1 cellular context compared by ENCODE assay signal in the genomic region with DNA sequence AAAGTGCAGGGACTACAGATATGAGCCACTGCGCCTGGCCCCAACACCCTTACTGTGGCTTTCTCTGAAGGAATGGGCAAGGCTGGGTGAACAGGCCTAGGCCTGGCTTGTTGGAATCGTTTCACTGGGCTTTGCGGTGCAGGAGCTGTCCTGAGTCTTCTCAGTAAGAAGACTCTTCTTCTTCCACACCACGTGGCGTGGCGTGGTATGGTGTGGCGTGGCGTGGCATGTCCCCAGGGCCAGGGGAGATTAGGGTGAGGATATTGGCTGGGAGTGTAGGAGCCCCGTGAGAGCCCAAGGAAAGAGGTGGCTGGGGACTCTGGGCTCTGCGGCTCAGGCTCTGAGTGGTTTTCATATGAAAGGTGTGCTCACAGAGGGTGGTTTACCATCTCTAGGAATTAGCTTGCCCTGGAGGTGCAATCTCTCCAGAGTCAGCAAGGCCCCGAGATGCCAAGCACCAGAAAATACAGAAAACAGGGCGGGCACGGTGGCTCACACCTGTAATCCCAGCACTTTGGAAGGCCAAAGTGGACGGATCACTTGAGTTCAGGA.
TF ChIP-seq lines count a peak whose summit lies in the region.

No MANE protein-coding gene starts in this region.

TF ChIP-seq in WTC11, 78 proteins besides CTCF, POLR2A, EP300 and RAD21 (continued from another document):
- TF ChIP-seq, protein P1, sequence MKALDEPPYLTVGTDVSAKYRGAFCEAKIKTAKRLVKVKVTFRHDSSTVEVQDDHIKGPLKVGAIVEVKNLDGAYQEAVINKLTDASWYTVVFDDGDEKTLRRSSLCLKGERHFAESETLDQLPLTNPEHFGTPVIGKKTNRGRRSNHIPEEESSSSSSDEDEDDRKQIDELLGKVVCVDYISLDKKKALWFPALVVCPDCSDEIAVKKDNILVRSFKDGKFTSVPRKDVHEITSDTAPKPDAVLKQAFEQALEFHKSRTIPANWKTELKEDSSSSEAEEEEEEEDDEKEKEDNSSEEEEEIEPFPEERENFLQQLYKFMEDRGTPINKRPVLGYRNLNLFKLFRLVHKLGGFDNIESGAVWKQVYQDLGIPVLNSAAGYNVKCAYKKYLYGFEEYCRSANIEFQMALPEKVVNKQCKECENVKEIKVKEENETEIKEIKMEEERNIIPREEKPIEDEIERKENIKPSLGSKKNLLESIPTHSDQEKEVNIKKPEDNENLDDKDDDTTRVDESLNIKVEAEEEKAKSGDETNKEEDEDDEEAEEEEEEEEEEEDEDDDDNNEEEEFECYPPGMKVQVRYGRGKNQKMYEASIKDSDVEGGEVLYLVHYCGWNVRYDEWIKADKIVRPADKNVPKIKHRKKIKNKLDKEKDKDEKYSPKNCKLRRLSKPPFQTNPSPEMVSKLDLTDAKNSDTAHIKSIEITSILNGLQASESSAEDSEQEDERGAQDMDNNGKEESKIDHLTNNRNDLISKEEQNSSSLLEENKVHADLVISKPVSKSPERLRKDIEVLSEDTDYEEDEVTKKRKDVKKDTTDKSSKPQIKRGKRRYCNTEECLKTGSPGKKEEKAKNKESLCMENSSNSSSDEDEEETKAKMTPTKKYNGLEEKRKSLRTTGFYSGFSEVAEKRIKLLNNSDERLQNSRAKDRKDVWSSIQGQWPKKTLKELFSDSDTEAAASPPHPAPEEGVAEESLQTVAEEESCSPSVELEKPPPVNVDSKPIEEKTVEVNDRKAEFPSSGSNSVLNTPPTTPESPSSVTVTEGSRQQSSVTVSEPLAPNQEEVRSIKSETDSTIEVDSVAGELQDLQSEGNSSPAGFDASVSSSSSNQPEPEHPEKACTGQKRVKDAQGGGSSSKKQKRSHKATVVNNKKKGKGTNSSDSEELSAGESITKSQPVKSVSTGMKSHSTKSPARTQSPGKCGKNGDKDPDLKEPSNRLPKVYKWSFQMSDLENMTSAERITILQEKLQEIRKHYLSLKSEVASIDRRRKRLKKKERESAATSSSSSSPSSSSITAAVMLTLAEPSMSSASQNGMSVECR (CRISPR knock-in tag; IDR thresholded peaks at IDR 0.05; ENCODE audit: borderline replicate concordance) = no peak
- TF ChIP-seq, protein P2, sequence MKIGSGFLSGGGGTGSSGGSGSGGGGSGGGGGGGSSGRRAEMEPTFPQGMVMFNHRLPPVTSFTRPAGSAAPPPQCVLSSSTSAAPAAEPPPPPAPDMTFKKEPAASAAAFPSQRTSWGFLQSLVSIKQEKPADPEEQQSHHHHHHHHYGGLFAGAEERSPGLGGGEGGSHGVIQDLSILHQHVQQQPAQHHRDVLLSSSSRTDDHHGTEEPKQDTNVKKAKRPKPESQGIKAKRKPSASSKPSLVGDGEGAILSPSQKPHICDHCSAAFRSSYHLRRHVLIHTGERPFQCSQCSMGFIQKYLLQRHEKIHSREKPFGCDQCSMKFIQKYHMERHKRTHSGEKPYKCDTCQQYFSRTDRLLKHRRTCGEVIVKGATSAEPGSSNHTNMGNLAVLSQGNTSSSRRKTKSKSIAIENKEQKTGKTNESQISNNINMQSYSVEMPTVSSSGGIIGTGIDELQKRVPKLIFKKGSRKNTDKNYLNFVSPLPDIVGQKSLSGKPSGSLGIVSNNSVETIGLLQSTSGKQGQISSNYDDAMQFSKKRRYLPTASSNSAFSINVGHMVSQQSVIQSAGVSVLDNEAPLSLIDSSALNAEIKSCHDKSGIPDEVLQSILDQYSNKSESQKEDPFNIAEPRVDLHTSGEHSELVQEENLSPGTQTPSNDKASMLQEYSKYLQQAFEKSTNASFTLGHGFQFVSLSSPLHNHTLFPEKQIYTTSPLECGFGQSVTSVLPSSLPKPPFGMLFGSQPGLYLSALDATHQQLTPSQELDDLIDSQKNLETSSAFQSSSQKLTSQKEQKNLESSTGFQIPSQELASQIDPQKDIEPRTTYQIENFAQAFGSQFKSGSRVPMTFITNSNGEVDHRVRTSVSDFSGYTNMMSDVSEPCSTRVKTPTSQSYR (CRISPR knock-in tag; IDR thresholded peaks at IDR 0.05) = no peak
- TF ChIP-seq, protein P3, sequence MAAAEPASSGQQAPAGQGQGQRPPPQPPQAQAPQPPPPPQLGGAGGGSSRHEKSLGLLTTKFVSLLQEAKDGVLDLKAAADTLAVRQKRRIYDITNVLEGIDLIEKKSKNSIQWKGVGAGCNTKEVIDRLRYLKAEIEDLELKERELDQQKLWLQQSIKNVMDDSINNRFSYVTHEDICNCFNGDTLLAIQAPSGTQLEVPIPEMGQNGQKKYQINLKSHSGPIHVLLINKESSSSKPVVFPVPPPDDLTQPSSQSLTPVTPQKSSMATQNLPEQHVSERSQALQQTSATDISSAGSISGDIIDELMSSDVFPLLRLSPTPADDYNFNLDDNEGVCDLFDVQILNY (CRISPR knock-in tag; IDR thresholded peaks at IDR 0.05) = no peak
